8 cellular contexts compared by ENCODE assay signal in genomic region chr12:52879394-52880351, GRCh38.
A peak's percentile ranks its signal among the peaks of the same experiment; 100 is the strongest.
DNase-seq lines count a peak whose midpoint lies in the region; ATAC-seq and TF ChIP-seq lines count a peak whose summit lies in the region.

No MANE protein-coding gene starts in this region.

- DNase-seq in GM10248 (ENCODE audit: extremely low spot score): peak; percentile 64
- peak; percentile 86 for DNase-seq in OCI-M1 (lab: John Stamatoyannopoulos, UW)
- DNase-seq in activated T-cell treated with anti-CD3 and anti-CD28 coated beads for 4 hours: peak; percentile 48
- DNase-seq in epithelial cell of esophagus (ENCODE audit: low read depth): peak; percentile 93
- peak; percentile 50 for DNase-seq in middle frontal gyrus (ENCODE audit: extremely low spot score, low spot score)
- DNase-seq in stimulated activated CD8-positive, alpha-beta memory T cell treated with anti-CD3 and anti-CD28 coated beads, Interleukin-2, amount 100 ng/mL, for 1 hour (ENCODE audit: low read depth in 2 of 2): peak; percentile 30 to 56

- POLR2A ChIA-PET in GM10248 (lab: Yijun Ruan, JAX): no interaction called here

- CTCF ChIA-PET in GM10248 (lab: Yijun Ruan, JAX): interaction anchor here (0.7 to 12.3 kb wide), 35 partner anchors 9 to 731 kb away, joined by 3 to 435 read pairs (median 3); partner anchors contain the start of gene KRT84

- no peak overlapping the region for H3K4me3 ChIP-seq in epithelial cell of esophagus (ENCODE audit: low read length)

- TF ChIP-seq RAD21 in Ishikawa (IDR thresholded peaks at IDR 0.05; ENCODE audit: low read depth): peak; percentile 100

- no peak for ATAC-seq in HG02885 (IDR thresholded peaks at IDR 0.05; ENCODE audit: poor library complexity, unreplicated experiment)

- TF ChIP-seq CTCF in GM10248 (IDR thresholded peaks at IDR 0.05; ENCODE audit: control extremely low read depth, extremely low read depth, low read depth, missing control alignments) (peak; percentile 73), epithelial cell of esophagus (IDR thresholded peaks at IDR 0.05; ENCODE audit: insufficient read depth, low read depth, low read length, missing control alignments) (peak; percentile 96)

- no peak for TF ChIP-seq EP300 in Ishikawa (IDR thresholded peaks at IDR 0.05; ENCODE audit: borderline replicate concordance)

TF ChIP-seq in Ishikawa, 13 proteins besides CTCF, POLR2A, EP300 and RAD21:
- TF ChIP-seq TAF1 (IDR thresholded peaks at IDR 0.05; ENCODE audit: low read depth) (peak; percentile 32; the same call in 1 of the 2 replicates), EGR1 (IDR thresholded peaks at IDR 0.05) (peak; percentile 58), NFIC (IDR thresholded peaks at IDR 0.05) (0 out of 2 replicates have a peak, but pooled peaks have one; percentile 9), TCF12 (IDR thresholded peaks at IDR 0.05; ENCODE audit: low read depth) (0 out of 2 replicates have a peak, but pooled peaks have one; percentile 34), TEAD4 (IDR thresholded peaks at IDR 0.05) (no peak), ZBTB7A (IDR thresholded peaks at IDR 0.05; ENCODE audit: low read depth) (peak; percentile 27; the same call in 1 of the 2 replicates), REST (IDR thresholded peaks at IDR 0.05; ENCODE audit: low read depth) (no peak), YY1 (IDR thresholded peaks at IDR 0.05; ENCODE audit: low read depth) (peak; percentile 28)
- TF ChIP-seq, protein P1, sequence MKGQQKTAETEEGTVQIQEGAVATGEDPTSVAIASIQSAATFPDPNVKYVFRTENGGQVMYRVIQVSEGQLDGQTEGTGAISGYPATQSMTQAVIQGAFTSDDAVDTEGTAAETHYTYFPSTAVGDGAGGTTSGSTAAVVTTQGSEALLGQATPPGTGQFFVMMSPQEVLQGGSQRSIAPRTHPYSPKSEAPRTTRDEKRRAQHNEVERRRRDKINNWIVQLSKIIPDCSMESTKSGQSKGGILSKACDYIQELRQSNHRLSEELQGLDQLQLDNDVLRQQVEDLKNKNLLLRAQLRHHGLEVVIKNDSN (IDR thresholded peaks at IDR 0.05): peak; percentile 36
- TF ChIP-seq, protein P2, sequence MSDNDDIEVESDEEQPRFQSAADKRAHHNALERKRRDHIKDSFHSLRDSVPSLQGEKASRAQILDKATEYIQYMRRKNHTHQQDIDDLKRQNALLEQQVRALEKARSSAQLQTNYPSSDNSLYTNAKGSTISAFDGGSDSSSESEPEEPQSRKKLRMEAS (IDR thresholded peaks at IDR 0.05): peak; percentile 66

Comparison
In these comparisons a context has a peak if more than half of its experiments do, and no peak if none do; other contexts are left out.
1. DNase-seq: peak in every context shown above with its lines; median percentile 93 in epithelial cell of esophagus; 86 in OCI-M1; 64 in GM10248; 50 in middle frontal gyrus; 48 in activated T-cell treated with anti-CD3 and anti-CD28 coated beads for 4 hours; 43 in stimulated activated CD8-positive, alpha-beta memory T cell treated with anti-CD3 and anti-CD28 coated beads, Interleukin-2, amount 100 ng/mL, for 1 hour.